Comparison of ENCODE assay signal across 9 cellular contexts in the genomic region with DNA sequence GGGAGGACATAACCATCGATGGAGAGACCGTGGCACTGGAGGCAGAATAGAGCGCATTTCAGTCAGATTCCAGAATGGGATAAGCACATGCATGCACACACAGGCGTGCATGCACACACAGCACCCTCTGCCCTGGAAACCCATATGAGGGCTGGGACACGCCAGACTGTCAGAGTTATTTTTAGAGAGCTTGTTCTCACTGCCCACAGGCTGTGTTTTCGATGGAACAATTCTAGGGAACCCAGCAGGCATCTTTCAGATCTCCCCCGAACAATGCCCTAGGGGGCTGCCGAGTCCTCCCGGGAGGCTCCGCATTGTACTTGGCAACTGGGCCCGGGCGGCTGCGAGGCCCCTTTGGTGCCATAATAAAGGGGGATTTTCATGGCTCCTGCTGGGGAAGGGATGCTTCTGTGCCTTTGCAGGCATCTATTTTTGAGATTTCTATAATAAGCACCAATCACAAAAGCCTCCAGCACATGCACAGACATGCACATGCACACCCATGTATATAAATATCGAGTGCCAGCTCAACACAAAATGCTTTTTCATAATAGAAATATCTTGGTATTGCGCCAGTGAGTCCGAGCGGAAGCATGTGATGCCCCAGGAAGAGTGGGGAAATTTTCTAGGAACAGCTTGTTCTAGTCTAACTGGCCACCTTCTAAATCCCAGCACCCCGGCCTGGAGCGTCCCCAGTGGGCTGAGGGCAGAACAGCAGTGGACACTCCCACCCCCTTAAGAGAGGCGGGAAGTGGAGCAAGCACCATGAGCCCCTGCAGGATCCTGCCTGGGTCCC.
DNase-seq lines count a peak whose midpoint lies in the region; ATAC-seq and TF ChIP-seq lines count a peak whose summit lies in the region.
"Had no signal": no experiment of that assay in that cellular context is flagged by ENCODE, and none has a peak within 500 bp of the region (broad histone marks: within the 10 kb centered on the region; RNA-seq: fewer than 3 reads in every experiment).

No MANE protein-coding gene starts in this region.

- H3K9me2 ChIP-seq in GM23248 (ENCODE audit: insufficient read depth) = no peaks in the 10 kb centered on the region

- H3K36me3 ChIP-seq in GM23248 (ENCODE audit: low read depth) (no peaks in the 10 kb centered on the region), brain microvascular endothelial cell (replicated peaks) (no peaks in the 10 kb centered on the region), cardiac muscle cell (no peaks in the 10 kb centered on the region), stomach smooth muscle (ENCODE audit: control insufficient read depth in 2 of 2, insufficient read depth in 2 of 2, low read length in 2 of 2) (peaks cover 0 to 2% of the 10 kb centered on the region in 2 donors)

- in situ Hi-C loops in GM23248 (cut with MboI) (loop anchor here (10.0 kb wide), 1 partner anchor 501 kb away; no protein-coding TSS in a partner anchor), brain microvascular endothelial cell (cut with HindIII; ENCODE audit: low pct_ligation_motif_present, low sequenced_read_pairs) (no loop called here)

- no peak overlapping the region for H3K4me2 ChIP-seq in GM23248 (ENCODE audit: unreplicated experiment)

- H2AFZ ChIP-seq in GM23248 = no peak overlapping the region

- H3K79me2 ChIP-seq in GM23248 (ENCODE audit: insufficient read depth) = no peaks in the 10 kb centered on the region

- ATAC-seq in GM18909 (IDR thresholded peaks at IDR 0.05; ENCODE audit: poor library complexity, unreplicated experiment) = no peak

- DNase-seq in GM23248 (peak; percentile 59), brain microvascular endothelial cell (peak; percentile 34), cardiac muscle cell (ENCODE audit: low read depth in 1 of 2, low spot score in 1 of 2) (peak in 1 of 2 donors; percentile 59), OCI-M1 (lab: John Stamatoyannopoulos, UW) (no peak), NCI-H510A treated with DMSO at 0.1 percent for 48 hours (lab: John Stamatoyannopoulos, UW) (no peak), GDM1 (lab: John Stamatoyannopoulos, UW) (no peak)
- DNase-seq: NCI-H510A had no signal

- H3K4me1 ChIP-seq in GM23248 (ENCODE audit: insufficient read depth) (no peaks in the 10 kb centered on the region), cardiac muscle cell (ENCODE audit: low read depth) (no peaks in the 10 kb centered on the region), stomach smooth muscle (ENCODE audit: control insufficient read depth, insufficient read depth, low read length) (peaks cover 11% of the 10 kb centered on the region)

- H3F3A ChIP-seq in GM23248 (ENCODE audit: insufficient read depth) = no peaks in the 10 kb centered on the region

- TF ChIP-seq CTCF in brain microvascular endothelial cell (IDR thresholded peaks at IDR 0.05; ENCODE audit: low read depth, low read length, missing control alignments) (peak; percentile 74), cardiac muscle cell (IDR thresholded peaks at IDR 0.05; ENCODE audit: low read depth, low read length) (peak; percentile 38)

- no peaks in the 10 kb centered on the region for H4K20me1 ChIP-seq in GM23248 (ENCODE audit: insufficient read depth)

- no peaks in the 10 kb centered on the region for H3K27me3 ChIP-seq in GM23248 (replicated peaks; ENCODE audit: insufficient read depth)
- H3K27me3 ChIP-seq in brain microvascular endothelial cell (replicated peaks) = no peaks in the 10 kb centered on the region
- H3K27me3 ChIP-seq in cardiac muscle cell = no peaks in the 10 kb centered on the region
- H3K27me3 ChIP-seq in stomach smooth muscle (ENCODE audit: control insufficient read depth in 1 of 2, insufficient read depth in 2 of 2, low read length in 2 of 2) = peaks cover 0 to 5% of the 10 kb centered on the region in 2 donors

- H3K9me3 ChIP-seq in GM23248 (ENCODE audit: low read depth) (no peaks in the 10 kb centered on the region), cardiac muscle cell (ENCODE audit: low read depth) (no peaks in the 10 kb centered on the region), stomach smooth muscle (ENCODE audit: control insufficient read depth in 2 of 2, low read length in 2 of 2) (no peaks in the 10 kb centered on the region)

- H3K9ac ChIP-seq in GM23248 = no peak overlapping the region
- peak overlapping the region; percentile 22 to 29 for H3K9ac ChIP-seq in stomach smooth muscle (ENCODE audit: low read length in 2 of 2)

- no peak overlapping the region for H3K4me3 ChIP-seq in GM23248
- no peak overlapping the region for H3K4me3 ChIP-seq in brain microvascular endothelial cell (ENCODE audit: low read depth, low read length)
- no peak overlapping the region for H3K4me3 ChIP-seq in cardiac muscle cell
- H3K4me3 ChIP-seq in stomach smooth muscle (ENCODE audit: low read length in 2 of 2) = peak overlapping the region in 1 of 2 donors; percentile 29

- H3K27ac ChIP-seq in GM23248 = no peak overlapping the region
- H3K27ac ChIP-seq in brain microvascular endothelial cell = no peak overlapping the region
- H3K27ac ChIP-seq in cardiac muscle cell = no peak overlapping the region
- peak overlapping the region; percentile 60 for H3K27ac ChIP-seq in stomach smooth muscle (ENCODE audit: low read length)

- WGBS in GM23248 (ENCODE audit: low coverage in 1 of 2, low lambda C conversion rate in 2 of 2, missing lambda C conversion rate in 2 of 2), 2 experiments = 46 to 49% methylated on average over 18 to 20 of the region's 20 CpGs

Comparison
In these comparisons a context has a peak if more than half of its experiments do, and no peak if none do; other contexts are left out.
1. DNase-seq: peak in GM23248 (single experiment) and brain microvascular endothelial cell (single experiment); none in OCI-M1 (single experiment), NCI-H510A treated with DMSO at 0.1 percent for 48 hours (single experiment) and GDM1 (single experiment).